ENCODE assay signal across 9 cellular contexts in genomic region chr15:69718916-69719315, GRCh38.
DNase-seq lines count a peak whose midpoint lies in the region; ATAC-seq and TF ChIP-seq lines count a peak whose summit lies in the region.
"Had no signal": no experiment of that assay in that cellular context is flagged by ENCODE, and none has a peak within 500 bp of the region (broad histone marks: within the 10 kb centered on the region; RNA-seq: fewer than 3 reads in every experiment).

No MANE protein-coding gene starts in this region.

- intact Hi-C loops in CD8-positive, alpha-beta T cell (cut with DNase I, micrococcal nuclease) = loop anchor here (2.0 to 5.0 kb wide), 3 partner anchors 142 to 380 kb away; no protein-coding TSS in a partner anchor
- intact Hi-C loops in ascending aorta (cut with DNase I) = no loop called here

- no peak overlapping the region for H3K4me3 ChIP-seq in CD8-positive, alpha-beta T cell (ENCODE audit: low read depth, low read length)
- H3K4me3 ChIP-seq in NB4 (ENCODE audit: low read depth, low read length) (no peak overlapping the region), ascending aorta (no peak overlapping the region)

- H3K4me3 Mint-ChIP-seq in CD8-positive, alpha-beta T cell = no peak overlapping the region
- peak overlapping the region; percentile 50 for H3K4me3 Mint-ChIP-seq in natural killer cell treated with Interleukin-12 subunit alpha and Interleukin-12 subunit beta and Interleukin-15 and Interleukin-18, amount 100 ng/mL, for 72 hours
- H3K4me3 Mint-ChIP-seq in osteocyte (ENCODE audit: unreplicated experiment) = no peak overlapping the region

- peak overlapping the region; percentile 50 for H3K27ac ChIP-seq in CD8-positive, alpha-beta T cell (ENCODE audit: low read depth, low read length)
- no peak overlapping the region for H3K27ac ChIP-seq in ascending aorta

- TF ChIP-seq CTCF in CD8-positive, alpha-beta T cell (IDR thresholded peaks at IDR 0.05) = no peak
- TF ChIP-seq CTCF in NB4 (IDR thresholded peaks at IDR 0.05; ENCODE audit: low read depth, low read length) (no peak), ascending aorta (IDR thresholded peaks at IDR 0.05) (no peak), osteocyte (IDR thresholded peaks at IDR 0.05) (no peak)

- POLR2A ChIA-PET in CD8-positive, alpha-beta T cell (lab: Charles Lee) = interaction anchor here (0.6 to 3.4 kb wide), 4 partner anchors 32 to 381 kb away, joined by 3 to 15 read pairs (median 4); partner anchors contain the start of gene TLE3

- H3K9me3 Mint-ChIP-seq in CD8-positive, alpha-beta T cell = no peaks in the 10 kb centered on the region
- no peaks in the 10 kb centered on the region for H3K9me3 Mint-ChIP-seq in natural killer cell treated with Interleukin-12 subunit alpha and Interleukin-12 subunit beta and Interleukin-15 and Interleukin-18, amount 100 ng/mL, for 72 hours
- no peaks in the 10 kb centered on the region for H3K9me3 Mint-ChIP-seq in osteocyte (ENCODE audit: unreplicated experiment)

- no peaks in the 10 kb centered on the region for H3K9me3 ChIP-seq in CD8-positive, alpha-beta T cell (ENCODE audit: low read length)
- no peaks in the 10 kb centered on the region for H3K9me3 ChIP-seq in ascending aorta

- CTCF ChIA-PET in CD8-positive, alpha-beta T cell (lab: Charles Lee) = interaction anchor here (1.6 to 3.1 kb wide), 2 partner anchors 10 to 403 kb away, joined by 3 to 14 read pairs; no protein-coding TSS in a partner anchor

- H3K4me1 ChIP-seq in CD8-positive, alpha-beta T cell (ENCODE audit: insufficient read depth, low read length) = peaks cover 76% of the 10 kb centered on the region
- H3K4me1 ChIP-seq in ascending aorta = no peaks in the 10 kb centered on the region

- peaks cover 93% of the 10 kb centered on the region for H3K4me1 Mint-ChIP-seq in CD8-positive, alpha-beta T cell (ENCODE audit: low read depth)
- peaks cover 72 to 82% of the 10 kb centered on the region in 2 donors for H3K4me1 Mint-ChIP-seq in natural killer cell treated with Interleukin-12 subunit alpha and Interleukin-12 subunit beta and Interleukin-15 and Interleukin-18, amount 100 ng/mL, for 72 hours (ENCODE audit: low read depth in 2 of 2)
- H3K4me1 Mint-ChIP-seq in osteocyte (ENCODE audit: unreplicated experiment) = peaks cover 11% of the 10 kb centered on the region

- TF ChIP-seq POLR2A in NB4 (IDR thresholded peaks at IDR 0.05; ENCODE audit: extremely low read depth, insufficient read length) = peak; percentile 32

- ATAC-seq in CD8-positive, alpha-beta T cell = peak; percentile 18
- ATAC-seq in natural killer cell treated with Interleukin-12 subunit alpha and Interleukin-12 subunit beta and Interleukin-15 and Interleukin-18, amount 100 ng/mL, for 72 hours = peak; percentile 52 to 61
- no peak for ATAC-seq in GM21381 (IDR thresholded peaks at IDR 0.05; ENCODE audit: unreplicated experiment)

- no peaks in the 10 kb centered on the region for H3K27me3 ChIP-seq in CD8-positive, alpha-beta T cell (ENCODE audit: insufficient read depth, low read length)
- H3K27me3 ChIP-seq in ascending aorta = no peaks in the 10 kb centered on the region

- peak in 5 of 7 experiments; percentile 8 to 58 (median 42) for DNase-seq in CD8-positive, alpha-beta T cell
- DNase-seq in NB4 (ENCODE audit: low read depth) = peak; percentile 89
- DNase-seq in ascending aorta (ENCODE audit: low spot score in 2 of 2) = peak; percentile 49 to 73
- no peak for DNase-seq in natural killer cell treated with Interleukin-12 subunit alpha and Interleukin-12 subunit beta and Interleukin-15 and Interleukin-18, amount 100 ng/mL, for 72 hours (ENCODE audit: low spot score)
- no peak for DNase-seq in osteocyte (ENCODE audit: extremely low spot score, unreplicated experiment)
- DNase-seq in NCI-H748 treated with DMSO at 0.1 percent for 48 hours (lab: John Stamatoyannopoulos, UW) = no peak
- no peak for DNase-seq in GM19240 (ENCODE audit: insufficient read length, low spot score)
- DNase-seq: activated CD4-positive, CD25-positive, alpha-beta regulatory T cell treated with anti-CD3 and anti-CD28 coated beads, Interleukin-2, amount 50 U/mL, for 72 hours had no signal

- H3K36me3 ChIP-seq in CD8-positive, alpha-beta T cell (ENCODE audit: insufficient read depth, low read length) = no peaks in the 10 kb centered on the region
- no peaks in the 10 kb centered on the region for H3K36me3 ChIP-seq in ascending aorta

- H3K27ac Mint-ChIP-seq in CD8-positive, alpha-beta T cell = peak overlapping the region; percentile 87
- H3K27ac Mint-ChIP-seq in natural killer cell treated with Interleukin-12 subunit alpha and Interleukin-12 subunit beta and Interleukin-15 and Interleukin-18, amount 100 ng/mL, for 72 hours = peak overlapping the region in 1 of 2 donors; percentile 69
- no peak overlapping the region for H3K27ac Mint-ChIP-seq in osteocyte (ENCODE audit: unreplicated experiment)

- H3K27me3 Mint-ChIP-seq in CD8-positive, alpha-beta T cell (ENCODE audit: low read depth) = no peaks in the 10 kb centered on the region
- H3K27me3 Mint-ChIP-seq in natural killer cell treated with Interleukin-12 subunit alpha and Interleukin-12 subunit beta and Interleukin-15 and Interleukin-18, amount 100 ng/mL, for 72 hours = peaks cover 0 to 3% of the 10 kb centered on the region in 2 donors
- H3K27me3 Mint-ChIP-seq in osteocyte (ENCODE audit: unreplicated experiment) = peaks cover 67% of the 10 kb centered on the region

- no peaks in the 10 kb centered on the region for H3K36me3 Mint-ChIP-seq in CD8-positive, alpha-beta T cell
- no peaks in the 10 kb centered on the region for H3K36me3 Mint-ChIP-seq in natural killer cell treated with Interleukin-12 subunit alpha and Interleukin-12 subunit beta and Interleukin-15 and Interleukin-18, amount 100 ng/mL, for 72 hours
- H3K36me3 Mint-ChIP-seq in osteocyte (ENCODE audit: unreplicated experiment) = no peaks in the 10 kb centered on the region

Comparison
In these comparisons a context has a peak if more than half of its experiments do, and no peak if none do; other contexts are left out.
1. DNase-seq: peak in CD8-positive, alpha-beta T cell (5 of 7), NB4 (single experiment) and ascending aorta (2 of 2); none in natural killer cell treated with Interleukin-12 subunit alpha and Interleukin-12 subunit beta and Interleukin-15 and Interleukin-18, amount 100 ng/mL, for 72 hours (single experiment), osteocyte (single experiment), NCI-H748 treated with DMSO at 0.1 percent for 48 hours (single experiment) and GM19240 (single experiment).